18 cellular contexts compared by ENCODE assay signal in genomic region chr11:6488831-6489230, GRCh38. TPM values are rescaled to one million over a fixed set of nuclear protein-coding genes. Genes with fewer than 3 reads are reported as not detected.
A peak's percentile ranks its signal among the peaks of the same experiment; 100 is the strongest.
DNase-seq lines count a peak whose midpoint lies in the region; ATAC-seq, FAIRE-seq and TF ChIP-seq lines count a peak whose summit lies in the region.
"Had no signal": no experiment of that assay in that cellular context is flagged by ENCODE, and none has a peak within 500 bp of the region (broad histone marks: within the 10 kb centered on the region; RNA-seq: fewer than 3 reads in every experiment).

No MANE protein-coding gene starts in this region.

- H3K27ac ChIP-seq in VCaP (peak overlapping the region; percentile 64), heart right ventricle (no peak overlapping the region)
- H3K27ac ChIP-seq: BLaER1 had no signal

- DNase-seq in activated CD8-positive, alpha-beta memory T cell treated with anti-CD3 and anti-CD28 coated beads, Interleukin-2, amount 10 ng/mL, durations not matched to agents 7 days and 5 days: no peak
- DNase-seq in activated CD8-positive, alpha-beta memory T cell treated with anti-CD3 and anti-CD28 coated beads, Interleukin-2, amount 50 U/mL, for 4 hours: no peak
- DNase-seq in left lobe of liver (ENCODE audit: low spot score) (no peak), heart right ventricle (no peak), D721Med (ENCODE audit: insufficient read length, low spot score) (no peak)
- no peak for DNase-seq in stimulated activated naive B cell treated with anti-CD40 and anti-IgM and Interleukin-4, amounts not matched to agents 10 μg/mL and 1 μg/mL and 100 μg/mL, for 72 hours
- DNase-seq: DMS79 treated with DMSO at 0.1 percent for 48 hours, KG1, NCI-H1105 treated with DMSO at 0.1 percent for 48 hours, NCI-H187, NCI-H2227 treated with DMSO at 0.1 percent for 48 hours, NCI-H510A treated with DMSO at 0.1 percent for 48 hours, NCI-H774 had no signal

- H3K9me3 Mint-ChIP-seq in activated CD8-positive, alpha-beta memory T cell treated with anti-CD3 and anti-CD28 coated beads, Interleukin-2, amount 10 ng/mL, durations not matched to agents 7 days and 5 days (ENCODE audit: low read depth): no peaks in the 10 kb centered on the region
- H3K9me3 Mint-ChIP-seq in stimulated activated naive B cell treated with anti-CD40 and anti-IgM and Interleukin-4, amounts not matched to agents 10 μg/mL and 1 μg/mL and 100 μg/mL, for 72 hours: peaks cover 0 to 1% of the 10 kb centered on the region in 2 donors

- peaks cover 15% of the 10 kb centered on the region for H3K36me3 Mint-ChIP-seq in activated CD8-positive, alpha-beta memory T cell treated with anti-CD3 and anti-CD28 coated beads, Interleukin-2, amount 10 ng/mL, durations not matched to agents 7 days and 5 days
- peaks cover 11 to 44% of the 10 kb centered on the region in 2 donors for H3K36me3 Mint-ChIP-seq in stimulated activated naive B cell treated with anti-CD40 and anti-IgM and Interleukin-4, amounts not matched to agents 10 μg/mL and 1 μg/mL and 100 μg/mL, for 72 hours

- H3K4me3 ChIP-seq in heart right ventricle: no peak overlapping the region
- H3K4me3 ChIP-seq: BLaER1 had no signal

- ATAC-seq in activated CD8-positive, alpha-beta memory T cell treated with anti-CD3 and anti-CD28 coated beads, Interleukin-2, amount 10 ng/mL, durations not matched to agents 7 days and 5 days: no peak
- ATAC-seq in left lobe of liver (peak; percentile 89), heart right ventricle (no peak), HG02759 (IDR thresholded peaks at IDR 0.05; ENCODE audit: unreplicated experiment) (no peak)
- no peak for ATAC-seq in stimulated activated naive B cell treated with anti-CD40 and anti-IgM and Interleukin-4, amounts not matched to agents 10 μg/mL and 1 μg/mL and 100 μg/mL, for 72 hours (replicated peaks)

- H3K36me3 ChIP-seq in heart right ventricle: peaks cover 0 to 100% (median 16%) of the 10 kb centered on the region in 9 donors

- 97 to 98% methylated on average over 3 of the region's 3 CpGs for WGBS in heart right ventricle, 2 donors

- TF ChIP-seq CTCF in VCaP (conservative IDR thresholded peaks at IDR 0.05) (no peak), heart right ventricle (IDR thresholded peaks at IDR 0.05) (no peak), D721Med (IDR thresholded peaks at IDR 0.05; ENCODE audit: insufficient read depth, missing control alignments) (no peak)

- no peak overlapping the region for H3K4me3 Mint-ChIP-seq in activated CD8-positive, alpha-beta memory T cell treated with anti-CD3 and anti-CD28 coated beads, Interleukin-2, amount 10 ng/mL, durations not matched to agents 7 days and 5 days
- no peak overlapping the region for H3K4me3 Mint-ChIP-seq in stimulated activated naive B cell treated with anti-CD40 and anti-IgM and Interleukin-4, amounts not matched to agents 10 μg/mL and 1 μg/mL and 100 μg/mL, for 72 hours

- intact Hi-C loops in heart right ventricle (cut with DNase I): no loop called here

- H3K9me3 ChIP-seq in heart right ventricle: no peaks in the 10 kb centered on the region
- H3K9me3 ChIP-seq: BLaER1 had no signal

- H3K4me1 ChIP-seq in heart right ventricle: no peaks in the 10 kb centered on the region
- H3K4me1 ChIP-seq: BLaER1 had no signal

- H3K27ac Mint-ChIP-seq in activated CD8-positive, alpha-beta memory T cell treated with anti-CD3 and anti-CD28 coated beads, Interleukin-2, amount 10 ng/mL, durations not matched to agents 7 days and 5 days: peak overlapping the region; percentile 4
- peak overlapping the region; percentile 10 for H3K27ac Mint-ChIP-seq in stimulated activated naive B cell treated with anti-CD40 and anti-IgM and Interleukin-4, amounts not matched to agents 10 μg/mL and 1 μg/mL and 100 μg/mL, for 72 hours

- no peaks in the 10 kb centered on the region for H3K27me3 Mint-ChIP-seq in activated CD8-positive, alpha-beta memory T cell treated with anti-CD3 and anti-CD28 coated beads, Interleukin-2, amount 10 ng/mL, durations not matched to agents 7 days and 5 days
- no peaks in the 10 kb centered on the region for H3K27me3 Mint-ChIP-seq in stimulated activated naive B cell treated with anti-CD40 and anti-IgM and Interleukin-4, amounts not matched to agents 10 μg/mL and 1 μg/mL and 100 μg/mL, for 72 hours

- no peaks in the 10 kb centered on the region for H3K27me3 ChIP-seq in heart right ventricle
- H3K27me3 ChIP-seq: BLaER1 had no signal

- H3K4me1 Mint-ChIP-seq in activated CD8-positive, alpha-beta memory T cell treated with anti-CD3 and anti-CD28 coated beads, Interleukin-2, amount 10 ng/mL, durations not matched to agents 7 days and 5 days: no peaks in the 10 kb centered on the region
- H3K4me1 Mint-ChIP-seq in stimulated activated naive B cell treated with anti-CD40 and anti-IgM and Interleukin-4, amounts not matched to agents 10 μg/mL and 1 μg/mL and 100 μg/mL, for 72 hours: peaks cover 2 to 4% of the 10 kb centered on the region in 2 donors

- CTCF ChIA-PET in activated CD8-positive, alpha-beta memory T cell treated with anti-CD3 and anti-CD28 coated beads, Interleukin-2, amount 10 ng/mL, durations not matched to agents 7 days and 5 days (lab: Charles Lee): interaction anchor here (3.0 kb wide), 1 partner anchor 110 kb away, joined by 12 read pairs; no protein-coding TSS in a partner anchor

- FAIRE-seq in D721Med (lab: Jason Lieb, UNC): no peak
- FAIRE-seq: A204.1 had no signal

RNA-seq across cellular contexts. Expression of gene TIMM10B, which starts 7.5 kb away (rescaled TPM):
- total RNA-seq in activated CD8-positive, alpha-beta memory T cell treated with anti-CD3 and anti-CD28 coated beads, Interleukin-2, amount 10 ng/mL, durations not matched to agents 7 days and 5 days: 10 to 100 TPM; 29.2 to 47.0 TPM
- total RNA-seq in left lobe of liver: 14.2 TPM
- total RNA-seq in heart right ventricle: 10 to 100 TPM; 13.8 to 21.6 (median 17.5) TPM
- 10 to 100 TPM; 10.0 to 16.3 TPM for polyA plus RNA-seq in heart right ventricle

RNA-seq across cellular contexts. Expression of gene ARFIP2, which starts 7.7 kb away (rescaled TPM):
- total RNA-seq in activated CD8-positive, alpha-beta memory T cell treated with anti-CD3 and anti-CD28 coated beads, Interleukin-2, amount 10 ng/mL, durations not matched to agents 7 days and 5 days: 10 to 100 TPM; 33.5 to 39.3 TPM
- total RNA-seq in left lobe of liver: 19.0 TPM
- total RNA-seq in heart right ventricle: 10 to 100 TPM; 12.4 to 23.0 (median 14.8) TPM
- polyA plus RNA-seq in heart right ventricle: 10 to 100 TPM; 16.2 to 36.8 TPM

RNA-seq across cellular contexts. Expression of gene DNHD1, which starts 8.2 kb away (rescaled TPM):
- 10 to 100 TPM; 17.4 to 25.3 TPM for total RNA-seq in activated CD8-positive, alpha-beta memory T cell treated with anti-CD3 and anti-CD28 coated beads, Interleukin-2, amount 10 ng/mL, durations not matched to agents 7 days and 5 days
- total RNA-seq in left lobe of liver (10.1 TPM), heart right ventricle (1 to 10 TPM; 3.4 to 7.8 (median 6.5) TPM)
- polyA plus RNA-seq in heart right ventricle: 10 to 100 TPM in 1 of 2 donors, 1 to 10 TPM in 1; 1.7 to 13.8 TPM

RNA-seq across cellular contexts. Expression of gene TRIM3, which starts 15.1 kb away (rescaled TPM):
- total RNA-seq in activated CD8-positive, alpha-beta memory T cell treated with anti-CD3 and anti-CD28 coated beads, Interleukin-2, amount 10 ng/mL, durations not matched to agents 7 days and 5 days: 1 to 10 TPM; 4.8 to 5.1 TPM
- total RNA-seq in left lobe of liver (7.8 TPM), heart right ventricle (10 to 100 TPM in 3 of 10 donors, 1 to 10 TPM in 7; 6.3 to 12.7 (median 8.7) TPM)
- polyA plus RNA-seq in heart right ventricle: 10 to 100 TPM; 14.5 to 14.6 TPM

RNA-seq across cellular contexts. Expression of gene HPX, which starts 48.0 kb away (rescaled TPM):
- total RNA-seq in activated CD8-positive, alpha-beta memory T cell treated with anti-CD3 and anti-CD28 coated beads, Interleukin-2, amount 10 ng/mL, durations not matched to agents 7 days and 5 days: under 1 TPM in 1 of 2 experiments, not detected in 1; 0.76 TPM
- total RNA-seq in left lobe of liver: 5,455 TPM
- under 1 TPM in 5 of 10 donors, not detected in 5; 0.33 to 0.55 (median 0.40) TPM for total RNA-seq in heart right ventricle
- polyA plus RNA-seq in heart right ventricle: under 1 TPM; 0.22 to 0.73 TPM
- total RNA-seq: H4 had no signal
